Comparison of ENCODE assay signal across 8 cellular contexts in genomic region chr17:14427914-14428639, GRCh38.
DNase-seq lines count a peak whose midpoint lies in the region; ATAC-seq and TF ChIP-seq lines count a peak whose summit lies in the region.

No MANE protein-coding gene starts in this region.

- no peak overlapping the region for H3K27ac Mint-ChIP-seq in Caco-2 (ENCODE audit: unreplicated experiment)

- DNase-seq in Jurkat, Clone E6-1 (ENCODE audit: low read depth, low spot score) = peak; percentile 91
- DNase-seq in activated naive CD4-positive, alpha-beta T cell treated with Interleukin-2 at 50 U/mL for 16 hours = peak; percentile 42
- DNase-seq in stimulated activated CD8-positive, alpha-beta memory T cell treated with anti-CD3 and anti-CD28 coated beads, Interleukin-15, amount 100 ng/mL, for 4 hours (ENCODE audit: low read depth in 2 of 2) = peak; percentile 5 to 14
- DNase-seq in Caco-2 (no peak), NCI-H2227 (lab: John Stamatoyannopoulos, UW; ENCODE audit: unreplicated experiment) (no peak), caudate nucleus (lab: John Stamatoyannopoulos, UW) (no peak)

- no peaks in the 10 kb centered on the region for H3K36me3 Mint-ChIP-seq in Caco-2 (ENCODE audit: insufficient read depth, unreplicated experiment)

- no peak for TF ChIP-seq CTCF in Caco-2 (IDR thresholded peaks at IDR 0.05; ENCODE audit: insufficient read depth in 1 of 2, low read depth in 1 of 2, low read length in 1 of 2, severe bottlenecking in 1 of 2, unreplicated experiment in 1 of 2)

- CTCF ChIA-PET in Caco-2 (lab: Charles Lee) = no interaction called here

- POLR2A ChIA-PET in Caco-2 (lab: Charles Lee) = no interaction called here

- intact Hi-C loops in Caco-2 (cut with micrococcal nuclease; ENCODE audit: unreplicated experiment) = no loop called here

- H3K4me3 ChIP-seq in Jurkat, Clone E6-1 (ENCODE audit: low read length) = peak overlapping the region; percentile 44
- no peak overlapping the region for H3K4me3 ChIP-seq in Caco-2 (ENCODE audit: low read depth, low read length)

- H3K9me3 Mint-ChIP-seq in Caco-2 (ENCODE audit: unreplicated experiment) = no peaks in the 10 kb centered on the region

- no peaks in the 10 kb centered on the region for H3K9me3 ChIP-seq in Caco-2

- no peaks in the 10 kb centered on the region for H3K4me1 ChIP-seq in Caco-2

- ATAC-seq in GM19397 (IDR thresholded peaks at IDR 0.05; ENCODE audit: unreplicated experiment) (peak; percentile 77), HG02840 (IDR thresholded peaks at IDR 0.05; ENCODE audit: low FRiP score, unreplicated experiment) (no peak)

- H3K4me1 Mint-ChIP-seq in Caco-2 (ENCODE audit: low read depth, unreplicated experiment) = no peaks in the 10 kb centered on the region

- no peak overlapping the region for H3K27ac ChIP-seq in caudate nucleus (ENCODE audit: low read depth, low read length)

- H3K27me3 ChIP-seq in Caco-2 (replicated peaks; ENCODE audit: control insufficient read depth, insufficient read depth, low read length) = no peaks in the 10 kb centered on the region

- no peaks in the 10 kb centered on the region for H3K36me3 ChIP-seq in Caco-2 (ENCODE audit: control insufficient read depth, insufficient read depth, low read length)

- BruUV-seq in Caco-2 (replicated peaks; lab: Mats Ljungman, UMichigan) = no TSS peak

- no peak overlapping the region for H3K4me3 Mint-ChIP-seq in Caco-2 (ENCODE audit: unreplicated experiment)

- H3K27me3 Mint-ChIP-seq in Caco-2 (ENCODE audit: insufficient read depth, unreplicated experiment) = peaks cover 3% of the 10 kb centered on the region

Comparison
In these comparisons a context has a peak if more than half of its experiments do, and no peak if none do; other contexts are left out.
1. DNase-seq: peak in Jurkat, Clone E6-1 (single experiment), activated naive CD4-positive, alpha-beta T cell treated with Interleukin-2 at 50 U/mL for 16 hours (single experiment) and stimulated activated CD8-positive, alpha-beta memory T cell treated with anti-CD3 and anti-CD28 coated beads, Interleukin-15, amount 100 ng/mL, for 4 hours (2 of 2); none in Caco-2 (0 of 2), NCI-H2227 (single experiment) and caudate nucleus (0 of 61).